Comparison of ENCODE assay signal across 1 cellular context in genomic region chr18:47151457-47151856, GRCh38.
A peak's percentile ranks its signal among the peaks of the same experiment; 100 is the strongest.
TF ChIP-seq lines count a peak whose summit lies in the region.

No MANE protein-coding gene starts in this region.

TF ChIP-seq in K562, 482 proteins besides CTCF, POLR2A, EP300 and RAD21 (continued from another document):
- TF ChIP-seq ZFP36 (IDR thresholded peaks at IDR 0.05; ENCODE audit: low read depth, low read length, partially characterized antibody) (no peak), CBFA2T2 (conservative IDR thresholded peaks at IDR 0.05) (peak; percentile 87), SNIP1 (IDR thresholded peaks at IDR 0.05; ENCODE audit: low read depth) (no peak), FOXM1 (IDR thresholded peaks at IDR 0.05; ENCODE audit: low read depth) (peak; percentile 45; the same call in 1 of the 2 replicates), FOXM1 (CRISPR knock-in tag; IDR thresholded peaks at IDR 0.05; ENCODE audit: low read depth) (no peak), KLF13 (tag; IDR thresholded peaks at IDR 0.05; ENCODE audit: borderline replicate concordance, low read depth) (no peak), ZNF212 (CRISPR knock-in tag; IDR thresholded peaks at IDR 0.05) (no peak), JUNB (CRISPR knock-in tag; conservative IDR thresholded peaks at IDR 0.05) (no peak), KLF16 (IDR thresholded peaks at IDR 0.05) (peak; percentile 56; the same call in 1 of the 2 replicates), FOXJ2 (tag; IDR thresholded peaks at IDR 0.05) (no peak), ELF4 (CRISPR knock-in tag; IDR thresholded peaks at IDR 0.05) (no peak)
- TF ChIP-seq, protein P1, sequence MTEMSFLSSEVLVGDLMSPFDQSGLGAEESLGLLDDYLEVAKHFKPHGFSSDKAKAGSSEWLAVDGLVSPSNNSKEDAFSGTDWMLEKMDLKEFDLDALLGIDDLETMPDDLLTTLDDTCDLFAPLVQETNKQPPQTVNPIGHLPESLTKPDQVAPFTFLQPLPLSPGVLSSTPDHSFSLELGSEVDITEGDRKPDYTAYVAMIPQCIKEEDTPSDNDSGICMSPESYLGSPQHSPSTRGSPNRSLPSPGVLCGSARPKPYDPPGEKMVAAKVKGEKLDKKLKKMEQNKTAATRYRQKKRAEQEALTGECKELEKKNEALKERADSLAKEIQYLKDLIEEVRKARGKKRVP (CRISPR knock-in tag; IDR thresholded peaks at IDR 0.05), result no peak
